ENCODE assay signal across 28 cellular contexts in genomic region chr2:44945676-44946427, GRCh38. TPM values are rescaled to one million over a fixed set of nuclear protein-coding genes. Genes with fewer than 3 reads are reported as not detected.
DNase-seq lines count a peak whose midpoint lies in the region; ATAC-seq and TF ChIP-seq lines count a peak whose summit lies in the region.
"Had no signal": no experiment of that assay in that cellular context is flagged by ENCODE, and none has a peak within 500 bp of the region (broad histone marks: within the 10 kb centered on the region; RNA-seq: fewer than 3 reads in every experiment).

No MANE protein-coding gene starts in this region.

- peak; percentile 71 for DNase-seq in ELF-1 (ENCODE audit: low read depth, low spot score)
- DNase-seq in RWPE2 (ENCODE audit: low spot score): peak; percentile 25
- no peak for DNase-seq in glutamatergic neuron
- peak; percentile 51 for DNase-seq in posterior vena cava (ENCODE audit: low spot score)
- DNase-seq in breast epithelium (ENCODE audit: low spot score in 2 of 2): no peak
- no peak for DNase-seq in cardiac septum (ENCODE audit: low spot score)
- no peak for DNase-seq in naive thymus-derived CD4-positive, alpha-beta T cell
- DNase-seq: activated CD4-positive, alpha-beta T cell treated with anti-CD3 and anti-CD28 coated beads for 36 hours; activated CD8-positive, alpha-beta memory T cell treated with anti-CD3 and anti-CD28 coated beads for 24 hours; activated effector memory CD4-positive, alpha-beta T cell treated with anti-CD3 and anti-CD28 coated beads, Interleukin-2, amount 50 U/mL, for 16 hours; activated naive CD8-positive, alpha-beta T cell treated with anti-CD3 and anti-CD28 coated beads, Interleukin-2, amount 10 ng/mL, durations not matched to agents 7 days and 5 days; AML-193; CD4-positive, alpha-beta memory T cell; KG1; MG63; NCI-H1417 treated with DMSO at 0.1 percent for 48 hours; NCI-H2081 treated with DMSO at 0.1 percent for 48 hours; NCI-H226; stimulated activated naive CD8-positive, alpha-beta T cell treated with anti-CD3 and anti-CD28 coated beads, Interleukin-15, amount 100 ng/mL, for 72 hours had no signal

- no peaks in the 10 kb centered on the region for H3K36me3 ChIP-seq in RWPE2 (ENCODE audit: low read depth)
- no peaks in the 10 kb centered on the region for H3K36me3 ChIP-seq in breast epithelium
- H3K36me3 ChIP-seq in naive thymus-derived CD4-positive, alpha-beta T cell (ENCODE audit: control insufficient read depth in 2 of 3, insufficient read depth in 3 of 3, low read length in 3 of 3): no peaks in the 10 kb centered on the region
- H3K36me3 ChIP-seq: MG63, SJSA1, vagina had no signal

- TF ChIP-seq CTCF in RWPE2 (IDR thresholded peaks at IDR 0.05; ENCODE audit: poor library complexity, severe bottlenecking) (no peak), glutamatergic neuron (IDR thresholded peaks at IDR 0.05; ENCODE audit: partially characterized antibody, unreplicated experiment) (no peak), breast epithelium (IDR thresholded peaks at IDR 0.05) (no peak)

- no peak overlapping the region for H3K27ac Mint-ChIP-seq in glutamatergic neuron (ENCODE audit: unreplicated experiment)
- H3K27ac Mint-ChIP-seq in naive thymus-derived CD4-positive, alpha-beta T cell: peak overlapping the region in 2 of 9 donors; percentile 1 to 69
- H3K27ac Mint-ChIP-seq: activated CD4-positive, alpha-beta T cell treated with anti-CD3 and anti-CD28 coated beads for 36 hours; activated naive CD8-positive, alpha-beta T cell treated with anti-CD3 and anti-CD28 coated beads, Interleukin-2, amount 10 ng/mL, durations not matched to agents 7 days and 5 days; CD4-positive, alpha-beta memory T cell; progenitor cell of endocrine pancreas; stimulated activated naive CD8-positive, alpha-beta T cell treated with anti-CD3 and anti-CD28 coated beads, Interleukin-15, amount 100 ng/mL, for 72 hours had no signal

- peaks cover 24% of the 10 kb centered on the region for H3K4me1 Mint-ChIP-seq in glutamatergic neuron (ENCODE audit: low read depth, unreplicated experiment)
- peaks cover 16 to 51% (median 38%) of the 10 kb centered on the region in 7 donors for H3K4me1 Mint-ChIP-seq in naive thymus-derived CD4-positive, alpha-beta T cell

- H3K36me3 Mint-ChIP-seq in glutamatergic neuron (ENCODE audit: unreplicated experiment): no peaks in the 10 kb centered on the region
- H3K36me3 Mint-ChIP-seq in naive thymus-derived CD4-positive, alpha-beta T cell: no peaks in the 10 kb centered on the region
- H3K36me3 Mint-ChIP-seq: activated naive CD8-positive, alpha-beta T cell treated with anti-CD3 and anti-CD28 coated beads, Interleukin-2, amount 10 ng/mL, durations not matched to agents 7 days and 5 days; CD4-positive, alpha-beta memory T cell had no signal

- H3K4me3 ChIP-seq in RWPE2 (ENCODE audit: severe bottlenecking) (no peak overlapping the region), breast epithelium (no peak overlapping the region)
- H3K4me3 ChIP-seq in naive thymus-derived CD4-positive, alpha-beta T cell (ENCODE audit: low read length): no peak overlapping the region
- H3K4me3 ChIP-seq: A549, MG63, SJSA1, vagina had no signal

- H3K9me3 ChIP-seq in RWPE2 (ENCODE audit: severe bottlenecking): no peaks in the 10 kb centered on the region
- no peaks in the 10 kb centered on the region for H3K9me3 ChIP-seq in breast epithelium
- H3K9me3 ChIP-seq in naive thymus-derived CD4-positive, alpha-beta T cell (ENCODE audit: control insufficient read depth in 2 of 3, low read length in 3 of 3): no peaks in the 10 kb centered on the region
- H3K9me3 ChIP-seq: A549, MG63, SJSA1, vagina had no signal

- POLR2A ChIA-PET in naive thymus-derived CD4-positive, alpha-beta T cell (lab: Charles Lee): no interaction called here

- TF ChIP-seq POLR2A in breast epithelium (IDR thresholded peaks at IDR 0.05): no peak

- H3K27ac ChIP-seq in RWPE2 (ENCODE audit: poor library complexity, severe bottlenecking) (no peak overlapping the region), breast epithelium (no peak overlapping the region)
- no peak overlapping the region for H3K27ac ChIP-seq in naive thymus-derived CD4-positive, alpha-beta T cell (ENCODE audit: low read depth, low read length)
- H3K27ac ChIP-seq: A549, SJSA1, vagina had no signal

- CTCF ChIA-PET in naive thymus-derived CD4-positive, alpha-beta T cell (lab: Charles Lee): no interaction called here

- H3K27me3 Mint-ChIP-seq in glutamatergic neuron (ENCODE audit: unreplicated experiment): peaks cover 57% of the 10 kb centered on the region
- peaks cover 69 to 94% (median 84%) of the 10 kb centered on the region in 5 donors for H3K27me3 Mint-ChIP-seq in naive thymus-derived CD4-positive, alpha-beta T cell

- H3K27me3 ChIP-seq in RWPE2 (ENCODE audit: insufficient read depth, poor library complexity, severe bottlenecking) (peaks cover 50% of the 10 kb centered on the region), breast epithelium (peaks cover 0 to 57% of the 10 kb centered on the region in 2 donors)
- peaks cover 0 to 10% of the 10 kb centered on the region in 2 donors for H3K27me3 ChIP-seq in naive thymus-derived CD4-positive, alpha-beta T cell (ENCODE audit: control insufficient read depth in 2 of 2, insufficient read depth in 2 of 2, low read length in 2 of 2)
- H3K27me3 ChIP-seq: MG63 had no signal

- intact Hi-C loops in posterior vena cava (cut with DNase I) (loop anchor here in 1 of 2 donors (5.0 kb wide), 1 partner anchor 889 kb away; no protein-coding TSS in a partner anchor), breast epithelium (cut with DNase I; ENCODE audit: low total_unique reads) (no loop called here), cardiac septum (cut with DNase I) (no loop called here)
- intact Hi-C loops in naive thymus-derived CD4-positive, alpha-beta T cell (cut with micrococcal nuclease): no loop called here

- H3K4me1 ChIP-seq in RWPE2 (ENCODE audit: insufficient read depth, poor library complexity, severe bottlenecking): no peaks in the 10 kb centered on the region
- H3K4me1 ChIP-seq in breast epithelium: peaks cover 0 to 3% of the 10 kb centered on the region in 2 donors
- no peaks in the 10 kb centered on the region for H3K4me1 ChIP-seq in naive thymus-derived CD4-positive, alpha-beta T cell (ENCODE audit: control insufficient read depth in 2 of 2, insufficient read depth in 2 of 2, low read length in 2 of 2)

- peak overlapping the region; percentile 60 for H3K4me3 Mint-ChIP-seq in glutamatergic neuron (ENCODE audit: unreplicated experiment)
- peak overlapping the region in 5 of 10 donors; percentile 23 to 56 (median 32) for H3K4me3 Mint-ChIP-seq in naive thymus-derived CD4-positive, alpha-beta T cell
- H3K4me3 Mint-ChIP-seq: activated CD4-positive, alpha-beta T cell treated with anti-CD3 and anti-CD28 coated beads for 36 hours; activated naive CD8-positive, alpha-beta T cell treated with anti-CD3 and anti-CD28 coated beads, Interleukin-2, amount 10 ng/mL, durations not matched to agents 7 days and 5 days had no signal

- peaks cover 20% of the 10 kb centered on the region for H3K9me3 Mint-ChIP-seq in glutamatergic neuron (ENCODE audit: unreplicated experiment)
- H3K9me3 Mint-ChIP-seq in naive thymus-derived CD4-positive, alpha-beta T cell: peaks cover 0 to 3% (median 0%) of the 10 kb centered on the region in 11 donors
- H3K9me3 Mint-ChIP-seq: activated naive CD8-positive, alpha-beta T cell treated with anti-CD3 and anti-CD28 coated beads, Interleukin-2, amount 10 ng/mL, durations not matched to agents 7 days and 5 days; stimulated activated naive CD8-positive, alpha-beta T cell treated with anti-CD3 and anti-CD28 coated beads, Interleukin-15, amount 100 ng/mL, for 72 hours had no signal

- no peak for ATAC-seq in RWPE2 (ENCODE audit: low read depth)
- ATAC-seq in GM19351 (IDR thresholded peaks at IDR 0.05; ENCODE audit: unreplicated experiment): no peak
- ATAC-seq in naive thymus-derived CD4-positive, alpha-beta T cell: no peak
- ATAC-seq: A549; activated CD4-positive, alpha-beta T cell treated with anti-CD3 and anti-CD28 coated beads for 36 hours; stimulated activated naive CD8-positive, alpha-beta T cell treated with anti-CD3 and anti-CD28 coated beads, Interleukin-15, amount 100 ng/mL, for 72 hours had no signal

RNA-seq across cellular contexts. Expression of gene SIX3, which starts 4.3 kb away (rescaled TPM):
- total RNA-seq in glutamatergic neuron (ENCODE audit: unreplicated experiment): 0.86 TPM
- total RNA-seq in posterior vena cava: not detected
- total RNA-seq in breast epithelium: not detected
- not detected for total RNA-seq in cardiac septum
- not detected for total RNA-seq in naive thymus-derived CD4-positive, alpha-beta T cell
- not detected for polyA plus RNA-seq in naive thymus-derived CD4-positive, alpha-beta T cell
- total RNA-seq: activated CD4-positive, alpha-beta T cell treated with anti-CD3 and anti-CD28 coated beads for 36 hours; activated naive CD8-positive, alpha-beta T cell treated with anti-CD3 and anti-CD28 coated beads, Interleukin-2, amount 10 ng/mL, durations not matched to agents 7 days and 5 days; CD4-positive, alpha-beta memory T cell; cerebellum; HT-29; liver; progenitor cell of endocrine pancreas; SJSA1; T-helper 1 cell treated with Interleukin-12 subunit alpha and Interleukin-12 subunit beta and Interleukin-4 antibody, amounts not matched to agents 30 ng/mL and 1 ng/mL, for 36 hours; vagina had no signal
- polyA plus RNA-seq: CD4-positive, alpha-beta memory T cell; liver had no signal

Comparison
In these comparisons a context has a peak if more than half of its experiments do, and no peak if none do; other contexts are left out.
1. DNase-seq: peak in ELF-1 (single experiment), RWPE2 (single experiment) and posterior vena cava (single experiment); none in glutamatergic neuron (single experiment), breast epithelium (0 of 2), cardiac septum (single experiment) and naive thymus-derived CD4-positive, alpha-beta T cell (0 of 9).